24 cellular contexts compared by ENCODE assay signal in genomic region chr10:18377898-18378297, GRCh38.
DNase-seq lines count a peak whose midpoint lies in the region; ATAC-seq and TF ChIP-seq lines count a peak whose summit lies in the region.
"Had no signal": no experiment of that assay in that cellular context is flagged by ENCODE, and none has a peak within 500 bp of the region (broad histone marks: within the 10 kb centered on the region; RNA-seq: fewer than 3 reads in every experiment).

No MANE protein-coding gene starts in this region.

- no peak for TF ChIP-seq POLR2A in esophagus squamous epithelium (IDR thresholded peaks at IDR 0.05)

- H2AFZ ChIP-seq in Karpas-422 (ENCODE audit: low read length): no peak overlapping the region

- H3K9ac ChIP-seq in Karpas-422 (ENCODE audit: low read length): no peak overlapping the region

- H3K4me3 ChIP-seq in Karpas-422 (ENCODE audit: low read length): no peak overlapping the region
- H3K4me3 ChIP-seq in esophagus squamous epithelium: no peak overlapping the region
- H3K4me3 ChIP-seq: GM12878 had no signal

- no peak overlapping the region for H3K4me2 ChIP-seq in Karpas-422 (ENCODE audit: low read depth, low read length, poor library complexity, severe bottlenecking)

- no peaks in the 10 kb centered on the region for H3K79me2 ChIP-seq in Karpas-422 (ENCODE audit: low read length)

- H3K27ac ChIP-seq in Karpas-422 (ENCODE audit: low read length) (no peak overlapping the region), esophagus squamous epithelium (no peak overlapping the region)
- H3K27ac ChIP-seq: 22Rv1, C4-2B, HL-60 had no signal

- H3K27me3 ChIP-seq in Karpas-422 (ENCODE audit: low read length) (no peaks in the 10 kb centered on the region), esophagus squamous epithelium (no peaks in the 10 kb centered on the region)

- no peaks in the 10 kb centered on the region for H3K9me2 ChIP-seq in Karpas-422 (replicated peaks; ENCODE audit: insufficient read depth, low read length)

- intact Hi-C loops in left ventricle myocardium superior (cut with micrococcal nuclease): no loop called here
- intact Hi-C loops in Right ventricle myocardium inferior (cut with DNase I): no loop called here
- intact Hi-C loops in esophagus squamous epithelium (cut with DNase I): no loop called here

- no peak for TF ChIP-seq CTCF in esophagus squamous epithelium (IDR thresholded peaks at IDR 0.05)

- no peaks in the 10 kb centered on the region for H3K4me1 ChIP-seq in Karpas-422 (ENCODE audit: low read length)
- no peaks in the 10 kb centered on the region for H3K4me1 ChIP-seq in esophagus squamous epithelium

- no peaks in the 10 kb centered on the region for H4K20me1 ChIP-seq in Karpas-422 (ENCODE audit: insufficient read depth, low read depth, low read length)

- H3K36me3 ChIP-seq in Karpas-422 (ENCODE audit: insufficient read depth, low read length) (no peaks in the 10 kb centered on the region), esophagus squamous epithelium (no peaks in the 10 kb centered on the region)

- no peaks in the 10 kb centered on the region for H3K9me3 ChIP-seq in Karpas-422 (ENCODE audit: low read length)
- no peaks in the 10 kb centered on the region for H3K9me3 ChIP-seq in esophagus squamous epithelium

- DNase-seq in NCI-H146 (lab: John Stamatoyannopoulos, UW) (peak; percentile 9), NCI-H146 treated with DMSO at 0.1 percent for 48 hours (lab: John Stamatoyannopoulos, UW; ENCODE audit: unreplicated experiment) (no peak), left ventricle myocardium superior (no peak), Right ventricle myocardium inferior (ENCODE audit: missing footprints) (no peak), NCI-H526 (lab: John Stamatoyannopoulos, UW) (peak; percentile 89), Karpas-422 (no peak), esophagus squamous epithelium (lab: John Stamatoyannopoulos, UW) (no peak)
- DNase-seq: CD8-positive, alpha-beta T cell; DMS 273 treated with DMSO at 0.1 percent for 48 hours; DMS79; EL; GDM1; HCEC 1CT; NCI-H1092 treated with DMSO at 0.1 percent for 48 hours; NCI-H187; NCI-H2227 treated with DMSO at 0.1 percent for 48 hours; NCI-H82; RPMI8226; SHP77 treated with DMSO at 0.1 percent for 48 hours had no signal

- 49 to 62% methylated on average over 2 of the region's 2 CpGs for WGBS in esophagus squamous epithelium, 2 donors

- ATAC-seq in left ventricle myocardium superior (peak; percentile 38), Right ventricle myocardium inferior (no peak), GM21447 (IDR thresholded peaks at IDR 0.05; ENCODE audit: unreplicated experiment) (no peak)
- ATAC-seq: CD8-positive, alpha-beta T cell; GM12878 had no signal

Comparison
In these comparisons a context has a peak if more than half of its experiments do, and no peak if none do; other contexts are left out.
1. DNase-seq: peak in NCI-H146 (single experiment) and NCI-H526 (2 of 2); none in NCI-H146 treated with DMSO at 0.1 percent for 48 hours (single experiment), left ventricle myocardium superior (single experiment), Right ventricle myocardium inferior (single experiment), Karpas-422 (single experiment) and esophagus squamous epithelium (single experiment).